20 cellular contexts compared by ENCODE assay signal in genomic region chr12:103850429-103850828, GRCh38. TPM values are rescaled to one million over a fixed set of nuclear protein-coding genes. Genes with fewer than 3 reads are reported as not detected.
DNase-seq lines count a peak whose midpoint lies in the region; ATAC-seq, FAIRE-seq and TF ChIP-seq lines count a peak whose summit lies in the region.
"Had no signal": no experiment of that assay in that cellular context is flagged by ENCODE, and none has a peak within 500 bp of the region (broad histone marks: within the 10 kb centered on the region; RNA-seq: fewer than 3 reads in every experiment).

No MANE protein-coding gene starts in this region.

- no peak overlapping the region for H3K56ac ChIP-seq in H9 (ENCODE audit: insufficient read length, low read depth, low read length)

- H3K27ac Mint-ChIP-seq in astrocyte (ENCODE audit: unreplicated experiment) (no peak overlapping the region), H9 (no peak overlapping the region)
- H3K27ac Mint-ChIP-seq: IgD-negative memory B cell had no signal

- H3K79me2 ChIP-seq in astrocyte (ENCODE audit: insufficient read depth, low read length) (no peaks in the 10 kb centered on the region), H9 (ENCODE audit: insufficient read depth, low read length) (no peaks in the 10 kb centered on the region)

- no peak overlapping the region for H2BK20ac ChIP-seq in H9 (ENCODE audit: low read depth, low read length, poor library complexity, severe bottlenecking)

- no peak overlapping the region for H3K14ac ChIP-seq in H9 (ENCODE audit: insufficient read depth, low read length)

- DNase-seq in SJSA1 (ENCODE audit: low read depth in 1 of 2, low spot score in 2 of 2) (no peak), astrocyte (ENCODE audit: low read depth) (no peak), H9 (no peak)
- DNase-seq in stimulated activated CD8-positive, alpha-beta memory T cell treated with anti-CD3 and anti-CD28 coated beads, Interleukin-4, amount 100 ng/mL, for 48 hours = no peak
- DNase-seq: COR-L47, DMS153, Kasumi-1, NCI-H1417 treated with DMSO at 0.1 percent for 48 hours, NCI-H2029 treated with DMSO at 0.1 percent for 48 hours, NCI-H510A, NCI-H774 had no signal

- TF ChIP-seq CTCF in astrocyte (IDR thresholded peaks at IDR 0.05; ENCODE audit: insufficient read depth, low read depth, low read length) (no peak), H9 (conservative IDR thresholded peaks at IDR 0.05) (no peak)

- H3K4me3 Mint-ChIP-seq in astrocyte (ENCODE audit: unreplicated experiment) = no peak overlapping the region
- H3K4me3 Mint-ChIP-seq in H9 = no peak overlapping the region
- H3K4me3 Mint-ChIP-seq: CD14-positive monocyte, IgD-negative memory B cell had no signal

- no peak overlapping the region for H3K4ac ChIP-seq in H9 (ENCODE audit: low read depth, low read length)

- no peak overlapping the region for H2BK5ac ChIP-seq in H9 (ENCODE audit: insufficient read length, low read length)

- H3K18ac ChIP-seq in H9 (ENCODE audit: insufficient read length, low read depth, low read length) = no peak overlapping the region

- no peak overlapping the region for H4K8ac ChIP-seq in H9 (replicated peaks; ENCODE audit: insufficient read length, low read depth, low read length)

- no peak overlapping the region for H2BK15ac ChIP-seq in H9 (ENCODE audit: low read depth, low read length)

- H3K27me3 ChIP-seq in SJSA1 (replicated peaks) = no peaks in the 10 kb centered on the region
- no peaks in the 10 kb centered on the region for H3K27me3 ChIP-seq in astrocyte (ENCODE audit: insufficient read depth, low read length)
- no peaks in the 10 kb centered on the region for H3K27me3 ChIP-seq in muscle layer of colon (ENCODE audit: control insufficient read depth in 1 of 2, insufficient read depth in 2 of 2, low read length in 2 of 2)
- no peaks in the 10 kb centered on the region for H3K27me3 ChIP-seq in skeletal muscle satellite cell (ENCODE audit: control insufficient read depth, insufficient read depth, low read length)
- H3K27me3 ChIP-seq in H9 (ENCODE audit: insufficient read depth, low read length) = no peaks in the 10 kb centered on the region

- H3K23ac ChIP-seq in H9 (ENCODE audit: insufficient read length, low read depth, low read length) = no peak overlapping the region

- no peak overlapping the region for H4K91ac ChIP-seq in H9 (ENCODE audit: insufficient read length, low read depth, low read length)

- no peak overlapping the region for H2BK120ac ChIP-seq in H9 (ENCODE audit: low read depth, low read length, poor library complexity, severe bottlenecking)

- H3K36me3 Mint-ChIP-seq in astrocyte (ENCODE audit: low read depth, unreplicated experiment) (no peaks in the 10 kb centered on the region), H9 (ENCODE audit: insufficient read depth in 1 of 3, low read depth in 3 of 3) (no peaks in the 10 kb centered on the region)
- H3K36me3 Mint-ChIP-seq: CD14-positive monocyte, IgD-negative memory B cell had no signal

- H3K4me2 ChIP-seq in astrocyte (ENCODE audit: low read length) (peak overlapping the region; percentile 59), skeletal muscle satellite cell (ENCODE audit: low read length) (peak overlapping the region; percentile 48), H9 (ENCODE audit: insufficient read depth, insufficient read length, low read length) (no peak overlapping the region)

- no peak overlapping the region for H2AK5ac ChIP-seq in H9 (ENCODE audit: insufficient read length, low read length)

- no peak for FAIRE-seq in astrocyte (lab: Jason Lieb, UNC)
- FAIRE-seq: HTR-8/SVneo had no signal

- H3K36me3 ChIP-seq in SJSA1 (no peaks in the 10 kb centered on the region), astrocyte (ENCODE audit: insufficient read depth, low read length) (no peaks in the 10 kb centered on the region), muscle layer of colon (ENCODE audit: insufficient read depth, low read length) (no peaks in the 10 kb centered on the region), skeletal muscle satellite cell (ENCODE audit: insufficient read depth, low read length) (no peaks in the 10 kb centered on the region)

- H3K9me3 ChIP-seq in SJSA1 (replicated peaks) (no peaks in the 10 kb centered on the region), astrocyte (ENCODE audit: insufficient read depth, low read depth, low read length) (no peaks in the 10 kb centered on the region), muscle layer of colon (ENCODE audit: low read length) (no peaks in the 10 kb centered on the region), skeletal muscle satellite cell (replicated peaks; ENCODE audit: low read length) (no peaks in the 10 kb centered on the region), H9 (ENCODE audit: control insufficient read depth, low read depth, low read length) (no peaks in the 10 kb centered on the region)

- H3K27me3 Mint-ChIP-seq in astrocyte (ENCODE audit: low read depth, unreplicated experiment) = peaks cover 12% of the 10 kb centered on the region
- peaks cover 6% of the 10 kb centered on the region; the same call in 1 of the 2 replicates for H3K27me3 Mint-ChIP-seq in H9 (ENCODE audit: low read depth)
- H3K27me3 Mint-ChIP-seq: IgD-negative memory B cell had no signal

- H3K9ac ChIP-seq in astrocyte (ENCODE audit: low read length) (no peak overlapping the region), muscle layer of colon (ENCODE audit: low read length) (no peak overlapping the region), skeletal muscle satellite cell (ENCODE audit: low read depth, low read length) (peak overlapping the region; percentile 31), H9 (ENCODE audit: extremely low read depth, insufficient read length, low read length) (no peak overlapping the region)

- no peaks in the 10 kb centered on the region for H3K23me2 ChIP-seq in H9 (ENCODE audit: insufficient read length, low read depth, low read length, poor library complexity, severe bottlenecking)

- H3K27ac ChIP-seq in SJSA1 (peak overlapping the region; percentile 57), astrocyte (ENCODE audit: low read depth, low read length) (peak overlapping the region; percentile 37), muscle layer of colon (ENCODE audit: low read depth, low read length) (peak overlapping the region; percentile 75), H9 (ENCODE audit: insufficient read length, low read depth, low read length) (no peak overlapping the region)
- H3K27ac ChIP-seq: HL-60 had no signal

- WGBS in H9 (ENCODE audit: extremely low coverage, insufficient read length, low lambda C conversion rate) = no CpG with 5 or more reads among the region's 1 CpG

- no peaks in the 10 kb centered on the region for H3K79me1 ChIP-seq in H9 (ENCODE audit: insufficient read depth, low read depth, low read length, poor library complexity, severe bottlenecking)

- H4K20me1 ChIP-seq in astrocyte (ENCODE audit: insufficient read depth, low read length) (no peaks in the 10 kb centered on the region), H9 (ENCODE audit: control insufficient read depth, insufficient read depth, insufficient read length) (no peaks in the 10 kb centered on the region)

- H4K5ac ChIP-seq in H9 (ENCODE audit: insufficient read length, low read depth, low read length) = no peak overlapping the region

- ATAC-seq in GM21390 (IDR thresholded peaks at IDR 0.05; ENCODE audit: unreplicated experiment) (no peak), HG02763 (IDR thresholded peaks at IDR 0.05; ENCODE audit: unreplicated experiment) (no peak)
- ATAC-seq: Panc1 had no signal

- no peak overlapping the region for H3T11ph ChIP-seq in H9 (ENCODE audit: low read length)

- no peak overlapping the region for H3K4me3 ChIP-seq in SJSA1
- H3K4me3 ChIP-seq in astrocyte (ENCODE audit: insufficient read depth, low read depth, low read length) = no peak overlapping the region
- no peak overlapping the region for H3K4me3 ChIP-seq in muscle layer of colon (ENCODE audit: low read depth in 1 of 2, low read length in 2 of 2)
- no peak overlapping the region for H3K4me3 ChIP-seq in skeletal muscle satellite cell (ENCODE audit: low read length)

- H2AFZ ChIP-seq in astrocyte (ENCODE audit: low read depth, low read length) = no peak overlapping the region
- no peak overlapping the region for H2AFZ ChIP-seq in H9 (ENCODE audit: low read length)

- H3K9me3 Mint-ChIP-seq in astrocyte (ENCODE audit: unreplicated experiment) = no peaks in the 10 kb centered on the region
- H3K9me3 Mint-ChIP-seq in H9 = no peaks in the 10 kb centered on the region
- H3K9me3 Mint-ChIP-seq: CD14-positive monocyte, IgD-negative memory B cell had no signal

- peaks cover 9% of the 10 kb centered on the region for H3K4me1 Mint-ChIP-seq in astrocyte (ENCODE audit: low read depth, unreplicated experiment)
- peaks cover 3 to 4% of the 10 kb centered on the region in 2 experiments; a peak in 3 of 4 replicates for H3K4me1 Mint-ChIP-seq in H9
- H3K4me1 Mint-ChIP-seq: CD14-positive monocyte had no signal

- H3K4me1 ChIP-seq in SJSA1 (replicated peaks) = peaks cover 37% of the 10 kb centered on the region
- peaks cover 20% of the 10 kb centered on the region for H3K4me1 ChIP-seq in astrocyte (ENCODE audit: insufficient read depth, low read length)
- H3K4me1 ChIP-seq in muscle layer of colon (ENCODE audit: insufficient read depth, low read length) = peaks cover 87% of the 10 kb centered on the region
- peaks cover 50% of the 10 kb centered on the region for H3K4me1 ChIP-seq in skeletal muscle satellite cell (ENCODE audit: control insufficient read depth, insufficient read depth, low read length)
- H3K4me1 ChIP-seq in H9 (ENCODE audit: insufficient read depth, low read length) = no peaks in the 10 kb centered on the region

- no peak overlapping the region for H2BK12ac ChIP-seq in H9 (ENCODE audit: insufficient read length, low read depth, low read length)

RNA-seq across cellular contexts. Expression of gene NT5DC3, which starts 9.4 kb away (rescaled TPM):
- total RNA-seq in SJSA1 (2014; rRNA removed; shearing (Covaris generic)) = 7.0 and 15.4 TPM in 2 replicates
- 12.0 and 13.6 TPM in 2 replicates for total RNA-seq in astrocyte
- 8.4 and 12.2 TPM in 2 replicates for total RNA-seq in skeletal muscle satellite cell (2012; rRNA removed)
- total RNA-seq in H9 (2021) = 13.3 and 13.6 TPM in 2 replicates
